ENCODE assay signal across 7 cellular contexts in genomic region chr2:148458171-148458570, GRCh38.
"Had no signal": no experiment of that assay in that cellular context is flagged by ENCODE, and none has a peak within 500 bp of the region (broad histone marks: within the 10 kb centered on the region; RNA-seq: fewer than 3 reads in every experiment).

No MANE protein-coding gene starts in this region.

- ATAC-seq: K562 had no signal

- H3K9ac ChIP-seq: GM23248 had no signal

- H3K4me3 ChIP-seq: GM23248, K562 had no signal

- H3K27ac Mint-ChIP-seq: H9 had no signal

- H3K4me3 Mint-ChIP-seq: H9 had no signal

- DNase-seq: GM23248, GOT3, H9, HCEC 1CT, IMR-90, KG1 had no signal

- H2AFZ ChIP-seq: GM23248 had no signal

- H3K27ac ChIP-seq: GM23248 had no signal
